9 cellular contexts compared by ENCODE assay signal in the genomic region with DNA sequence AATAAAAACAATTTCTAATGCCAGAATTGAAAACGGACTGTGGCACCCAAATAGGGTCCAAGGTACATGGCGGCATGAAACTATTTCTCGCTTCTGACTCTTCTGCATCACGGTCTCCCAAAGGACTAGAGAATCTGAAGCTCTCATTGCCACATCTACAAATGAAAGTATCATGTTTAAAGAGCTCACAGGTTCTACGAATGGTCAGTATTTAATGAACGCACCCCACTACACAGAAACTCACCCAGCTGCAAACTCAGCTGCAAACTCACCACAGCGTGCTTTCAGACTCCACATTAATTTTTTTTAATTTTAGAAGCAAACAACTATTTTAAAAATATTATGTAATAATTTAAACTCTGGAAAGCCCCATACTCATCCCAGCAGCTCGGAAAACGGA. TPM values are rescaled to one million over a fixed set of nuclear protein-coding genes. Genes with fewer than 3 reads are reported as not detected.
DNase-seq lines count a peak whose midpoint lies in the region; FAIRE-seq and TF ChIP-seq lines count a peak whose summit lies in the region.
"Had no signal": no experiment of that assay in that cellular context is flagged by ENCODE, and none has a peak within 500 bp of the region (broad histone marks: within the 10 kb centered on the region; RNA-seq: fewer than 3 reads in every experiment).

No MANE protein-coding gene starts in this region.

- CTCF ChIA-PET in activated naive CD4-positive, alpha-beta T cell treated with anti-CD3 and anti-CD28 coated beads for 36 hours (lab: Charles Lee), result interaction anchor here (0.9 to 1.2 kb wide), 4 partner anchors 9 to 118 kb away, joined by 3 to 4 read pairs (median 4); partner anchors contain the start of gene RNU4ATAC
- CTCF ChIA-PET in endothelial cell of umbilical vein (lab: Charles Lee), result interaction anchor here (0.6 to 3.9 kb wide), 7 partner anchors 13 to 246 kb away, joined by 3 to 35 read pairs (median 4); partner anchors contain the start of gene RNU4ATAC

- dilution Hi-C loops in endothelial cell of umbilical vein (cut with MboI; ENCODE audit: extremely low pct_ligation_motif_present, low sequenced_read_pairs), result no loop called here

- H2AFZ ChIP-seq in endothelial cell of umbilical vein (ENCODE audit: low read depth, low read length) (no peak overlapping the region), osteoblast (ENCODE audit: low read length) (peak overlapping the region; percentile 100)

- H3K4me1 Mint-ChIP-seq in activated naive CD4-positive, alpha-beta T cell treated with anti-CD3 and anti-CD28 coated beads for 36 hours (ENCODE audit: low read depth), result peaks cover 57% of the 10 kb centered on the region

- H3K4me3 Mint-ChIP-seq in activated naive CD4-positive, alpha-beta T cell treated with anti-CD3 and anti-CD28 coated beads for 36 hours, result peak overlapping the region; percentile 98

- peaks cover 29% of the 10 kb centered on the region for H3K4me1 ChIP-seq in endothelial cell of umbilical vein (ENCODE audit: control insufficient read depth, extremely low read depth, insufficient read depth, low read length)
- peaks cover 15% of the 10 kb centered on the region for H3K4me1 ChIP-seq in osteoblast (ENCODE audit: insufficient read depth, low read length)

- H3K9me3 ChIP-seq in endothelial cell of umbilical vein (replicated peaks; ENCODE audit: control insufficient read depth, insufficient read depth, low read length), result no peaks in the 10 kb centered on the region
- no peaks in the 10 kb centered on the region for H3K9me3 ChIP-seq in osteoblast (ENCODE audit: low read depth, low read length)

- TF ChIP-seq CTCF in endothelial cell of umbilical vein (IDR thresholded peaks at IDR 0.05; ENCODE audit: extremely low read depth in 1 of 2, insufficient read depth in 1 of 2, low read depth in 1 of 2, low read length in 2 of 2) (no peak), osteoblast (IDR thresholded peaks at IDR 0.05; ENCODE audit: extremely low read depth, low read depth, low read length) (no peak)

- H3K4me2 ChIP-seq in endothelial cell of umbilical vein (ENCODE audit: insufficient read depth, low read length) (peak overlapping the region; percentile 78), osteoblast (ENCODE audit: insufficient read depth, low read length) (peak overlapping the region; percentile 99)

- BruUV-seq in endothelial cell of umbilical vein (replicated peaks; lab: Mats Ljungman, UMichigan), result no TSS peak

- H3K36me3 Mint-ChIP-seq in activated naive CD4-positive, alpha-beta T cell treated with anti-CD3 and anti-CD28 coated beads for 36 hours (ENCODE audit: low read depth), result peaks cover 24% of the 10 kb centered on the region

- no peaks in the 10 kb centered on the region for H3K36me3 ChIP-seq in endothelial cell of umbilical vein (ENCODE audit: control insufficient read depth in 2 of 2, extremely low read depth in 1 of 2, insufficient read depth in 2 of 2, low read length in 2 of 2)
- H3K36me3 ChIP-seq in osteoblast (ENCODE audit: insufficient read depth, low read length), result no peaks in the 10 kb centered on the region

- intact Hi-C loops in activated naive CD4-positive, alpha-beta T cell treated with anti-CD3 and anti-CD28 coated beads for 36 hours (cut with micrococcal nuclease), result loop anchor here (1.0 to 10.0 kb wide), 3 partner anchors 14 to 1893 kb away; partner anchors contain the start of gene PTPN4
- intact Hi-C loops in endothelial cell of umbilical vein (cut with micrococcal nuclease), result no loop called here

- H3K9me3 Mint-ChIP-seq in activated naive CD4-positive, alpha-beta T cell treated with anti-CD3 and anti-CD28 coated beads for 36 hours, result no peaks in the 10 kb centered on the region

- no peak for TF ChIP-seq POLR2A in endothelial cell of umbilical vein (IDR thresholded peaks at IDR 0.05; ENCODE audit: low read depth, low read length)

- H3K4me3 ChIP-seq in endothelial cell of umbilical vein (replicated peaks in 1 of 3; ENCODE audit: insufficient read depth in 1 of 3, low read depth in 1 of 3, low read length in 3 of 3) (peak overlapping the region; percentile 74 to 84 (median 79)), osteoblast (ENCODE audit: insufficient read depth, low read length) (peak overlapping the region; percentile 97)

- peak overlapping the region; percentile 99 for H3K27ac Mint-ChIP-seq in activated naive CD4-positive, alpha-beta T cell treated with anti-CD3 and anti-CD28 coated beads for 36 hours

- H3K27me3 ChIP-seq in endothelial cell of umbilical vein (ENCODE audit: control insufficient read depth in 2 of 2, insufficient read depth in 2 of 2, low read length in 2 of 2) (no peaks in the 10 kb centered on the region), osteoblast (ENCODE audit: insufficient read depth, low read length) (no peaks in the 10 kb centered on the region)

- H3K27me3 Mint-ChIP-seq in activated naive CD4-positive, alpha-beta T cell treated with anti-CD3 and anti-CD28 coated beads for 36 hours (ENCODE audit: low read depth), result no peaks in the 10 kb centered on the region

- POLR2A ChIA-PET in endothelial cell of umbilical vein (lab: Charles Lee), result interaction anchor here (3.5 kb wide), 1 partner anchor 117 kb away, joined by 43 read pairs; the partner anchor contains the start of gene RNU4ATAC

- peak; percentile 15 for FAIRE-seq in endothelial cell of umbilical vein (lab: Jason Lieb, UNC)
- FAIRE-seq: islet of Langerhans had no signal

- no peaks in the 10 kb centered on the region for H3K9me1 ChIP-seq in endothelial cell of umbilical vein (replicated peaks; ENCODE audit: control insufficient read depth, extremely low read depth, insufficient read depth, low read length)

- H3K27ac ChIP-seq in endothelial cell of umbilical vein (ENCODE audit: insufficient read depth, low read depth, low read length) (peak overlapping the region; percentile 83), osteoblast (ENCODE audit: low read depth, low read length) (peak overlapping the region; percentile 98)

- H3K79me2 ChIP-seq in endothelial cell of umbilical vein (ENCODE audit: control insufficient read depth, insufficient read depth, low read length) (peaks cover 71% of the 10 kb centered on the region), osteoblast (ENCODE audit: insufficient read depth, low read length) (peaks cover 82% of the 10 kb centered on the region)

- H4K20me1 ChIP-seq in endothelial cell of umbilical vein (replicated peaks; ENCODE audit: control insufficient read depth, extremely low read depth, insufficient read depth, low read length), result no peaks in the 10 kb centered on the region
- H4K20me1 ChIP-seq in osteoblast (ENCODE audit: insufficient read depth, low read length), result peaks cover 17% of the 10 kb centered on the region

- peak overlapping the region; percentile 94 for H3K9ac ChIP-seq in endothelial cell of umbilical vein (replicated peaks; ENCODE audit: extremely low read depth, insufficient read depth, low read length)

- DNase-seq in activated naive CD4-positive, alpha-beta T cell treated with anti-CD3 and anti-CD28 coated beads for 36 hours, result no peak
- DNase-seq in activated naive CD4-positive, alpha-beta T cell treated with Interleukin-2 at 50 U/mL for 16 hours, result no peak
- peak; percentile 51 for DNase-seq in OCI-M1 (lab: John Stamatoyannopoulos, UW)
- no peak for DNase-seq in endothelial cell of umbilical vein (ENCODE audit: low read depth, low spot score)
- DNase-seq in osteoblast (ENCODE audit: insufficient read length, low spot score, missing footprints), result no peak
- DNase-seq in KG1 (lab: John Stamatoyannopoulos, UW), result no peak
- no peak for DNase-seq in medulla oblongata (ENCODE audit: extremely low spot score)
- no peak for DNase-seq in H4 (ENCODE audit: low spot score)

TF ChIP-seq in endothelial cell of umbilical vein, 7 proteins besides CTCF, POLR2A, EP300 and RAD21:
- TF ChIP-seq POLR2AphosphoS5 (IDR thresholded peaks at IDR 0.05; ENCODE audit: insufficient read depth, low read depth, low read length), result no peak
- no peak for TF ChIP-seq EZH2 (IDR thresholded peaks at IDR 0.05; ENCODE audit: borderline replicate concordance, low read depth, low read length, severe bottlenecking)
- TF ChIP-seq JUN (IDR thresholded peaks at IDR 0.05; ENCODE audit: borderline replicate concordance, insufficient read depth, insufficient read length, low read depth), result no peak

RNA-seq across cellular contexts. Expression of gene CLASP1, which starts 1.1 kb away (rescaled TPM):
- 10 to 100 TPM; 47.3 to 51.5 TPM for total RNA-seq in activated naive CD4-positive, alpha-beta T cell treated with anti-CD3 and anti-CD28 coated beads for 36 hours
- total RNA-seq in endothelial cell of umbilical vein, result 54.8 and 57.9 TPM in 2 replicates
- 6.9 and 10.0 TPM in 2 replicates for polyA plus RNA-seq in endothelial cell of umbilical vein
- polyA plus RNA-seq in endothelial cell of umbilical vein (2011; cell fraction: cytosol; rRNA removed), result 9.4 and 9.7 TPM in 2 replicates
- 35.8 and 39.1 TPM in 2 replicates for polyA plus RNA-seq in endothelial cell of umbilical vein (2011; cell fraction: nucleus; rRNA removed)
- 31.0 and 32.9 TPM in 2 replicates for polyA plus RNA-seq in endothelial cell of umbilical vein (2012)
- 70.2 and 73.8 TPM in 2 replicates for polyA minus RNA-seq in endothelial cell of umbilical vein
- polyA minus RNA-seq in endothelial cell of umbilical vein (2011; cell fraction: cytosol; rRNA and poly(A)+ RNA removed), result 8.1 TPM
- polyA minus RNA-seq in endothelial cell of umbilical vein (2011; cell fraction: nucleus; rRNA and poly(A)+ RNA removed), result 151 and 184 TPM in 2 replicates
- total RNA-seq in osteoblast, result 46.0 and 51.0 TPM in 2 replicates
- total RNA-seq in H4 (2014; rRNA removed; shearing (Covaris generic)), result 29.2 and 33.6 TPM in 2 replicates
